10 cellular contexts compared by ENCODE assay signal in the genomic region with DNA sequence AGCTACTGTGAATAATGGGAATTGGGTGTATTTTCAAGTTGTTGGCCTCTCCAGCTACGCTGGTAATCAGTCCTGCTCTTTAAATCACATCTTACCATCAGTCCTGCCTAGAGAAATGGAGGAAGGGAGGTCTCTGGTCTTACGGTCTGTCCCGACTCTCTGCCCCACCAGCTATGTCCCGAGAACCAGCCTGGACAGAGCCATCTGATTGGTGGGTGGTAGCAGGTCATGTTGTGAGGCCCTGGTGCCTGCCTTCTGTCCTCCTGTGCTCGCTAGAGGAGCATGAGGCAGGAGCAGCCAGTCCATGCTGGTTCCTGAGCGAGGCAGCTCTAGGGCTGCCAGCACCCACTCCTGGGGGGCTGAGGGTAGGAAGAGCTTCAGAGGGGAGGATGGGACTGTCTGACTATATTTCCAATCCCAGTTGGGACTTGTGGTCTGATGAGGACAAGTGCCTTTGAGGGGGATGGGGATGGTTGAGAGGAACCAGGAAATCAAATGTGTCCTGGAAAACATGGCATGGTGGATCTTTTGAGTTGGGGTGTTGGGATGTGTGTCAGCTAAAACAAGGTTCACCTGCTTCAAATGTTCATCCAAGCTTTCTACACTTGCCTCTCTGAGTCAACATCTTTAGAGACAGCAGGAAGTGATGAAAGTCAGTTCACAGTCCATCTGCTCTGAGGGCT. TPM values are rescaled to one million over a fixed set of nuclear protein-coding genes. Genes with fewer than 3 reads are reported as not detected.
DNase-seq lines count a peak whose midpoint lies in the region; ATAC-seq and TF ChIP-seq lines count a peak whose summit lies in the region.
"Had no signal": no experiment of that assay in that cellular context is flagged by ENCODE, and none has a peak within 500 bp of the region (broad histone marks: within the 10 kb centered on the region; RNA-seq: fewer than 3 reads in every experiment).

No MANE protein-coding gene starts in this region.

- no peak overlapping the region for H3K4me3 ChIP-seq in WERI-Rb-1 (ENCODE audit: low read depth, low read length)

- peaks cover 46% of the 10 kb centered on the region for H3K36me3 Mint-ChIP-seq in activated T-cell treated with anti-CD3 and anti-CD28 coated beads, Interleukin-2, amount 50 U/mL, for 24 hours (ENCODE audit: low read depth)

- H3K9me3 ChIP-seq in WERI-Rb-1 (ENCODE audit: severe bottlenecking) = no peaks in the 10 kb centered on the region

- peaks cover 3% of the 10 kb centered on the region for H3K36me3 ChIP-seq in WERI-Rb-1

- no peak for DNase-seq in activated T-cell treated with anti-CD3 and anti-CD28 coated beads, Interleukin-2, amount 50 U/mL, for 24 hours
- DNase-seq in activated T-cell treated with anti-CD3 and anti-CD28 coated beads for 4 hours = no peak
- DNase-seq in WERI-Rb-1 = no peak
- DNase-seq in stimulated activated naive CD8-positive, alpha-beta T cell treated with anti-CD3 and anti-CD28 coated beads, Interleukin-15, amount 100 ng/mL, for 72 hours = no peak
- DNase-seq in DMS79 (lab: John Stamatoyannopoulos, UW) = no peak
- DNase-seq in mucosa of gallbladder (ENCODE audit: low spot score) = no peak
- no peak for DNase-seq in NCI-H128 (lab: John Stamatoyannopoulos, UW; ENCODE audit: unreplicated experiment)
- DNase-seq: SHP77 treated with DMSO at 0.1 percent for 48 hours had no signal

- H3K4me1 Mint-ChIP-seq in activated T-cell treated with anti-CD3 and anti-CD28 coated beads, Interleukin-2, amount 50 U/mL, for 24 hours (ENCODE audit: low read depth) = peaks cover 51% of the 10 kb centered on the region
- peaks cover 54% of the 10 kb centered on the region for H3K4me1 Mint-ChIP-seq in stimulated activated naive CD8-positive, alpha-beta T cell treated with anti-CD3 and anti-CD28 coated beads, Interleukin-15, amount 100 ng/mL, for 72 hours

- H3K27ac ChIP-seq in WERI-Rb-1 = peak overlapping the region; percentile 57

- H3K9me3 Mint-ChIP-seq in activated T-cell treated with anti-CD3 and anti-CD28 coated beads, Interleukin-2, amount 50 U/mL, for 24 hours = no peaks in the 10 kb centered on the region
- no peaks in the 10 kb centered on the region for H3K9me3 Mint-ChIP-seq in stimulated activated naive CD8-positive, alpha-beta T cell treated with anti-CD3 and anti-CD28 coated beads, Interleukin-15, amount 100 ng/mL, for 72 hours
- H3K9me3 Mint-ChIP-seq: memory B cell had no signal

- no peak for TF ChIP-seq CTCF in WERI-Rb-1 (IDR thresholded peaks at IDR 0.05; ENCODE audit: low read depth, low read length)

- no peaks in the 10 kb centered on the region for H3K27me3 Mint-ChIP-seq in activated T-cell treated with anti-CD3 and anti-CD28 coated beads, Interleukin-2, amount 50 U/mL, for 24 hours
- no peaks in the 10 kb centered on the region for H3K27me3 Mint-ChIP-seq in stimulated activated naive CD8-positive, alpha-beta T cell treated with anti-CD3 and anti-CD28 coated beads, Interleukin-15, amount 100 ng/mL, for 72 hours
- H3K27me3 Mint-ChIP-seq: memory B cell had no signal

- H3K4me3 Mint-ChIP-seq in activated T-cell treated with anti-CD3 and anti-CD28 coated beads, Interleukin-2, amount 50 U/mL, for 24 hours = no peak overlapping the region
- H3K4me3 Mint-ChIP-seq in stimulated activated naive CD8-positive, alpha-beta T cell treated with anti-CD3 and anti-CD28 coated beads, Interleukin-15, amount 100 ng/mL, for 72 hours = peak overlapping the region; percentile 40 to 65
- H3K4me3 Mint-ChIP-seq: memory B cell had no signal

- no peaks in the 10 kb centered on the region for H3K27me3 ChIP-seq in WERI-Rb-1 (ENCODE audit: insufficient read depth, low read depth, severe bottlenecking)

- peak; percentile 36 for ATAC-seq in esophagus mucosa
- peak; percentile 82 for ATAC-seq in stimulated activated naive CD8-positive, alpha-beta T cell treated with anti-CD3 and anti-CD28 coated beads, Interleukin-15, amount 100 ng/mL, for 72 hours

- peak overlapping the region; percentile 75 for H3K27ac Mint-ChIP-seq in activated T-cell treated with anti-CD3 and anti-CD28 coated beads, Interleukin-2, amount 50 U/mL, for 24 hours
- peak overlapping the region; percentile 96 to 98 for H3K27ac Mint-ChIP-seq in stimulated activated naive CD8-positive, alpha-beta T cell treated with anti-CD3 and anti-CD28 coated beads, Interleukin-15, amount 100 ng/mL, for 72 hours
- H3K27ac Mint-ChIP-seq: memory B cell had no signal

RNA-seq across cellular contexts. Expression of a gene that starts 33.0 kb away (rescaled TPM):
- 12.9 TPM for total RNA-seq in esophagus mucosa
- total RNA-seq in mucosa of gallbladder = 26.8 TPM
